In the genomic region with DNA sequence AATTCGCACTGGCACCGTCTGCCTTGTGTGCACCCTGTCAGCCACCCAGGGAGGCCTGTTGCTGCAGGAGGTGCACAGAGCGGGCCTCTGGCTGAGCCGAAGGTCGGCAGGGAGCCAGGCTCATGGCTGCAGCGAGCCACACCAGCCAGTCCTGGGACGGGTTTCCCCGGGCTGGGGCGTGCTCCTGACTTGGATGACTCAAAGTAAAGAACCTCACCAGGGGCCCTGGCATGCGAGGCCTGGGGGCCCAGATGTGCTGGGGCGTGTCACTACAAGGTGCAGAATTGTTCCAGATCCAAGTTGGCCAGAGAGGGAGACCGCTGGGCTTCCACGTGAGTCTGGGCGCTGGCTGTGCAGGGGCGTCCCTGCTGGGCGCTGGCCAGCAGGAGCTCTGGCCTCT, we compare ENCODE assay signal across 10 cellular contexts. TPM values are rescaled to one million over a fixed set of nuclear protein-coding genes. Genes with fewer than 3 reads are reported as not detected.
DNase-seq lines count a peak whose midpoint lies in the region; ATAC-seq and TF ChIP-seq lines count a peak whose summit lies in the region.
"Had no signal": no experiment of that assay in that cellular context is flagged by ENCODE, and none has a peak within 500 bp of the region (broad histone marks: within the 10 kb centered on the region; RNA-seq: fewer than 3 reads in every experiment).

No MANE protein-coding gene starts in this region.

- H3K4me1 ChIP-seq in IMR-90 (ENCODE audit: control insufficient read depth, insufficient read depth, low read length) (no peaks in the 10 kb centered on the region), left lung (peaks cover 0 to 27% of the 10 kb centered on the region in 2 donors)
- peaks cover 8% of the 10 kb centered on the region for H3K4me1 ChIP-seq in CD8-positive, alpha-beta T cell (ENCODE audit: insufficient read depth, low read length)
- H3K4me1 ChIP-seq: SJSA1 had no signal

- no peak overlapping the region for H2BK120ac ChIP-seq in IMR-90 (ENCODE audit: low read depth, low read length)

- H3K27me3 Mint-ChIP-seq in CD8-positive, alpha-beta T cell (ENCODE audit: low read depth), result no peaks in the 10 kb centered on the region

- no peak overlapping the region for H4K5ac ChIP-seq in IMR-90 (ENCODE audit: low read depth, low read length)

- H3K56ac ChIP-seq in IMR-90 (ENCODE audit: extremely low read depth, insufficient read depth, low read length), result no peak overlapping the region

- H2AK9ac ChIP-seq in IMR-90 (replicated peaks; ENCODE audit: low read depth, low read length, poor library complexity), result no peak overlapping the region

- H3K23ac ChIP-seq in IMR-90 (ENCODE audit: low read depth, low read length), result no peak overlapping the region

- H3K9ac ChIP-seq in IMR-90 (ENCODE audit: low read depth, low read length), result no peak overlapping the region

- no peak overlapping the region for H2BK5ac ChIP-seq in IMR-90 (ENCODE audit: low read depth, low read length, poor library complexity, severe bottlenecking)

- peaks cover 8% of the 10 kb centered on the region for H3K36me3 Mint-ChIP-seq in CD8-positive, alpha-beta T cell

- no peak overlapping the region for H2AFZ ChIP-seq in IMR-90 (replicated peaks; ENCODE audit: low read length, poor library complexity)

- peaks cover 1 to 10% of the 10 kb centered on the region in 2 experiments; a peak in 3 of 4 replicates for H3K79me1 ChIP-seq in IMR-90 (ENCODE audit: low read depth in 1 of 2, low read length in 2 of 2)

- TF ChIP-seq CTCF in IMR-90 (conservative IDR thresholded peaks at IDR 0.05; ENCODE audit: low read depth, low read length), result no peak
- TF ChIP-seq CTCF in left lung (IDR thresholded peaks at IDR 0.05), result no peak
- TF ChIP-seq CTCF in CD8-positive, alpha-beta T cell (IDR thresholded peaks at IDR 0.05), result no peak

- H4K20me1 ChIP-seq in IMR-90 (ENCODE audit: insufficient read depth, low read length), result peaks cover 42% of the 10 kb centered on the region

- BruUV-seq in IMR-90 (replicated peaks; lab: Mats Ljungman, UMichigan), result no TSS peak

- intact Hi-C loops in IMR-90 (cut with micrococcal nuclease), result loop anchor here (1.0 kb wide), 1 partner anchor 370 kb away; no protein-coding TSS in a partner anchor
- intact Hi-C loops in left lung (cut with DNase I), result no loop called here
- intact Hi-C loops in CD8-positive, alpha-beta T cell (cut with DNase I, micrococcal nuclease), result loop anchor here in 1 of 2 experiments (10.0 kb wide), 1 partner anchor 90 kb away; a partner anchor contains a TSS

- H4K91ac ChIP-seq in IMR-90 (ENCODE audit: insufficient read depth, low read depth, low read length), result no peak overlapping the region

- peaks cover 2% of the 10 kb centered on the region; the same call in 1 of the 2 replicates for H3K36me3 ChIP-seq in IMR-90 (ENCODE audit: control insufficient read depth, insufficient read depth, low read length)
- peaks cover 0 to 6% of the 10 kb centered on the region in 2 donors for H3K36me3 ChIP-seq in left lung
- no peaks in the 10 kb centered on the region for H3K36me3 ChIP-seq in CD8-positive, alpha-beta T cell (ENCODE audit: insufficient read depth, low read length)
- H3K36me3 ChIP-seq: SJSA1 had no signal

- H3K4me3 Mint-ChIP-seq in CD8-positive, alpha-beta T cell, result no peak overlapping the region

- no peak overlapping the region for H2AK5ac ChIP-seq in IMR-90 (ENCODE audit: low read depth, low read length)

- H2BK15ac ChIP-seq in IMR-90 (ENCODE audit: low read depth, low read length), result no peak overlapping the region

- no peak for TF ChIP-seq POLR2A in IMR-90 (IDR thresholded peaks at IDR 0.05; ENCODE audit: low read depth, low read length)

- no peaks in the 10 kb centered on the region for H3K9me1 ChIP-seq in IMR-90 (ENCODE audit: insufficient read depth, low read length)

- peaks cover 10% of the 10 kb centered on the region for H3K4me1 Mint-ChIP-seq in CD8-positive, alpha-beta T cell (ENCODE audit: low read depth)

- CTCF ChIA-PET in IMR-90 (lab: Yijun Ruan, JAX), result no interaction called here
- CTCF ChIA-PET in CD8-positive, alpha-beta T cell (lab: Charles Lee), result interaction anchor here (1.0 to 6.6 kb wide), 10 partner anchors 34 to 240 kb away, joined by 3 to 122 read pairs (median 6); no protein-coding TSS in a partner anchor

- H3K27ac Mint-ChIP-seq in CD8-positive, alpha-beta T cell, result no peak overlapping the region

- POLR2A ChIA-PET in IMR-90 (lab: Charles Lee; ENCODE audit: unreplicated experiment), result no interaction called here
- POLR2A ChIA-PET in CD8-positive, alpha-beta T cell (lab: Charles Lee), result interaction anchor here (1.8 kb wide), 1 partner anchor 109 kb away, joined by 7 read pairs; no protein-coding TSS in a partner anchor

- no peak overlapping the region for H2BK20ac ChIP-seq in IMR-90 (ENCODE audit: low read depth, low read length)

- H3K9me3 ChIP-seq in IMR-90 (ENCODE audit: control insufficient read depth, insufficient read depth, low read length) (no peaks in the 10 kb centered on the region), left lung (no peaks in the 10 kb centered on the region)
- H3K9me3 ChIP-seq in CD8-positive, alpha-beta T cell (ENCODE audit: low read length), result no peaks in the 10 kb centered on the region
- H3K9me3 ChIP-seq: lower lobe of right lung had no signal

- H3K9me3 Mint-ChIP-seq in CD8-positive, alpha-beta T cell, result no peaks in the 10 kb centered on the region

- dilution Hi-C loops in IMR-90 (cut with HindIII; ENCODE audit: low sequenced_read_pairs, unreplicated experiment), result no loop called here

- no peak overlapping the region for H3K4me2 ChIP-seq in IMR-90 (ENCODE audit: low read depth, low read length)

- H3K18ac ChIP-seq in IMR-90 (ENCODE audit: low read depth, low read length), result no peak overlapping the region

- 80% methylated on average over 15 of the region's 16 CpGs; no CpG with 5 or more reads in 1 of the 2 experiments for WGBS in IMR-90 (ENCODE audit: extremely low coverage in 2 of 2, insufficient read length in 1 of 2), 2 experiments

- no peak overlapping the region for H4K8ac ChIP-seq in IMR-90 (ENCODE audit: low read depth in 2 of 2, low read length in 2 of 2)

- no peaks in the 10 kb centered on the region for H3K27me3 ChIP-seq in IMR-90 (ENCODE audit: control insufficient read depth, insufficient read depth, low read length)
- H3K27me3 ChIP-seq in left lung, result no peaks in the 10 kb centered on the region
- no peaks in the 10 kb centered on the region for H3K27me3 ChIP-seq in CD8-positive, alpha-beta T cell (ENCODE audit: insufficient read depth, low read length)
- H3K27me3 ChIP-seq: SJSA1 had no signal

- H3K14ac ChIP-seq in IMR-90 (replicated peaks; ENCODE audit: low read depth, low read length), result no peak overlapping the region

- no peak overlapping the region for H3K4ac ChIP-seq in IMR-90 (ENCODE audit: low read depth, low read length)

- peak; percentile 98 for DNase-seq in ACHN
- DNase-seq in IMR-90, result peak; percentile 43
- peak; percentile 62 to 85 for DNase-seq in T47D (ENCODE audit: low read depth in 1 of 2, low spot score in 1 of 2)
- DNase-seq in left lung, result no peak
- DNase-seq in GM03348 (ENCODE audit: low spot score), result no peak
- DNase-seq in CD8-positive, alpha-beta T cell, result no peak
- no peak for DNase-seq in activated CD4-positive, CD25-positive, alpha-beta regulatory T cell treated with anti-CD3 and anti-CD28 coated beads, Interleukin-2, amount 50 U/mL, for 72 hours

- H3K4me3 ChIP-seq in IMR-90 (ENCODE audit: insufficient read depth, low read depth, low read length) (no peak overlapping the region), left lung (no peak overlapping the region)
- H3K4me3 ChIP-seq in CD8-positive, alpha-beta T cell (ENCODE audit: low read depth, low read length), result no peak overlapping the region
- H3K4me3 ChIP-seq: lower lobe of right lung, SJSA1 had no signal

- in situ Hi-C loops in ACHN (cut with HindIII; ENCODE audit: low pct_ligation_motif_present, low pct_unique_long_range_greater_than_20kb, low sequenced_read_pairs), result no loop called here
- in situ Hi-C loops in IMR-90 (cut with MboI; ENCODE audit: low sequenced_read_pairs), result no loop called here
- in situ Hi-C loops in T47D (cut with HindIII; ENCODE audit: low pct_unique_long_range_greater_than_20kb, low sequenced_read_pairs), result no loop called here

- peak; percentile 46 for ATAC-seq in IMR-90 (ENCODE audit: low read depth)
- ATAC-seq in left lung, result peak; percentile 22
- ATAC-seq in CD8-positive, alpha-beta T cell, result no peak
- ATAC-seq in HG03460 (IDR thresholded peaks at IDR 0.05; ENCODE audit: unreplicated experiment), result no peak

- no peak for TF ChIP-seq RAD21 in IMR-90 (IDR thresholded peaks at IDR 0.05; ENCODE audit: low read length)

- no peak overlapping the region for H3K27ac ChIP-seq in IMR-90 (ENCODE audit: insufficient read depth, low read length)
- H3K27ac ChIP-seq in left lung, result no peak overlapping the region
- H3K27ac ChIP-seq in CD8-positive, alpha-beta T cell (ENCODE audit: low read depth, low read length), result no peak overlapping the region
- H3K27ac ChIP-seq: lower lobe of right lung, SJSA1 had no signal

TF ChIP-seq in IMR-90, 13 proteins besides CTCF, POLR2A, EP300 and RAD21 (continues in another document):
- no peak for TF ChIP-seq CHD1 (IDR thresholded peaks at IDR 0.05; ENCODE audit: low read depth, low read length)
- no peak for TF ChIP-seq NFE2L2 (IDR thresholded peaks at IDR 0.05; ENCODE audit: low read depth, low read length)
- TF ChIP-seq, protein P1, sequence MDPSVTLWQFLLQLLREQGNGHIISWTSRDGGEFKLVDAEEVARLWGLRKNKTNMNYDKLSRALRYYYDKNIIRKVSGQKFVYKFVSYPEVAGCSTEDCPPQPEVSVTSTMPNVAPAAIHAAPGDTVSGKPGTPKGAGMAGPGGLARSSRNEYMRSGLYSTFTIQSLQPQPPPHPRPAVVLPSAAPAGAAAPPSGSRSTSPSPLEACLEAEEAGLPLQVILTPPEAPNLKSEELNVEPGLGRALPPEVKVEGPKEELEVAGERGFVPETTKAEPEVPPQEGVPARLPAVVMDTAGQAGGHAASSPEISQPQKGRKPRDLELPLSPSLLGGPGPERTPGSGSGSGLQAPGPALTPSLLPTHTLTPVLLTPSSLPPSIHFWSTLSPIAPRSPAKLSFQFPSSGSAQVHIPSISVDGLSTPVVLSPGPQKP (IDR thresholded peaks at IDR 0.05; ENCODE audit: borderline replicate concordance, low read depth, low read length), result no peak
- no peak for TF ChIP-seq CEBPB (IDR thresholded peaks at IDR 0.05; ENCODE audit: low read depth, low read length)
- no peak for TF ChIP-seq MAZ (IDR thresholded peaks at IDR 0.05; ENCODE audit: borderline replicate concordance, low read depth, low read length)
- no peak for TF ChIP-seq SMC3 (IDR thresholded peaks at IDR 0.05; ENCODE audit: low read depth, low read length)
- TF ChIP-seq RFX5 (IDR thresholded peaks at IDR 0.05; ENCODE audit: low read depth, low read length), result no peak
- no peak for TF ChIP-seq RCOR1 (IDR thresholded peaks at IDR 0.05; ENCODE audit: insufficient replicate concordance, low read length)
- TF ChIP-seq MXI1 (IDR thresholded peaks at IDR 0.05; ENCODE audit: borderline replicate concordance, low read depth, low read length), result no peak

RNA-seq across cellular contexts. Expression of a gene that starts 34.5 kb away (rescaled TPM):
- total RNA-seq in IMR-90 (2012; rRNA removed) (0.36 and 0.83 TPM in 2 replicates), left lung (10 to 100 TPM; 44.7 to 49.4 TPM)
- 10.8 and 12.9 TPM in 2 replicates for polyA plus RNA-seq in IMR-90 (2012; rRNA removed)
- polyA plus RNA-seq in IMR-90 (2012; cell fraction: cytosol; rRNA removed), result 9.9 and 14.5 TPM in 2 replicates
- 30.2 and 71.7 TPM in 2 replicates for polyA plus RNA-seq in IMR-90 (2012; cell fraction: nucleus; rRNA removed; ENCODE audit: low replicate concordance)
- total RNA-seq in CD8-positive, alpha-beta T cell, result 10 to 100 TPM; 78.5 to 82.0 TPM

Comparison
In these comparisons a context has a peak if more than half of its experiments do, and no peak if none do; other contexts are left out.
1. DNase-seq: peak in ACHN (single experiment), IMR-90 (single experiment) and T47D (2 of 2); none in left lung (0 of 2), GM03348 (single experiment), CD8-positive, alpha-beta T cell (0 of 7) and activated CD4-positive, CD25-positive, alpha-beta regulatory T cell treated with anti-CD3 and anti-CD28 coated beads, Interleukin-2, amount 50 U/mL, for 72 hours (single experiment).
2. ATAC-seq: peak in IMR-90 (single experiment) and left lung (single experiment); none in CD8-positive, alpha-beta T cell (single experiment) and HG03460 (single experiment).
3. RNA of a gene that starts 34.5 kb away (total RNA-seq): 78.5 to 82.0 TPM in CD8-positive, alpha-beta T cell and 44.7 to 49.4 TPM in left lung; 0.36 to 0.83 TPM in IMR-90; every median in the first group is over 10 times any median in the second.